Comparison of ENCODE assay signal across 19 cellular contexts in genomic region chr3:133888739-133889340, GRCh38. TPM values are rescaled to one million over a fixed set of nuclear protein-coding genes. Genes with fewer than 3 reads are reported as not detected.
DNase-seq lines count a peak whose midpoint lies in the region; ATAC-seq, FAIRE-seq and TF ChIP-seq lines count a peak whose summit lies in the region.
"Had no signal": no experiment of that assay in that cellular context is flagged by ENCODE, and none has a peak within 500 bp of the region (broad histone marks: within the 10 kb centered on the region; RNA-seq: fewer than 3 reads in every experiment).

No MANE protein-coding gene starts in this region.

- H3K4me1 ChIP-seq in heart right ventricle (peaks cover 0 to 50% (median 15%) of the 10 kb centered on the region in 9 donors), lower lobe of right lung (no peaks in the 10 kb centered on the region)

- no peak for ATAC-seq in heart right ventricle
- ATAC-seq in lower lobe of right lung = no peak
- no peak for ATAC-seq in GM18498 (IDR thresholded peaks at IDR 0.05; ENCODE audit: unreplicated experiment)

- FAIRE-seq in RCC 7860 (lab: Jason Lieb, UNC) = no peak
- FAIRE-seq: D721Med, H54 had no signal

- H3K27ac ChIP-seq in heart right ventricle = no peak overlapping the region
- no peak overlapping the region for H3K27ac ChIP-seq in lower lobe of right lung
- H3K27ac ChIP-seq: C4-2B had no signal

- H3K27me3 ChIP-seq in heart right ventricle = peaks cover 0 to 12% (median 0%) of the 10 kb centered on the region in 7 donors
- peaks cover under 1% of the 10 kb centered on the region for H3K27me3 ChIP-seq in lower lobe of right lung (ENCODE audit: low read depth)

- intact Hi-C loops in cardiac septum (cut with DNase I) = no loop called here
- intact Hi-C loops in heart right ventricle (cut with DNase I) = loop anchor here in 1 of 10 donors (5.0 kb wide), 1 partner anchor 37 kb away; no protein-coding TSS in a partner anchor
- intact Hi-C loops in lower lobe of right lung (cut with DNase I) = no loop called here

- H3K36me3 ChIP-seq in heart right ventricle (no peaks in the 10 kb centered on the region), lower lobe of right lung (no peaks in the 10 kb centered on the region)

- no peak for TF ChIP-seq CTCF in heart right ventricle (IDR thresholded peaks at IDR 0.05)
- TF ChIP-seq CTCF in lower lobe of right lung (IDR thresholded peaks at IDR 0.05) = no peak

- H3K4me3 ChIP-seq in heart right ventricle (no peak overlapping the region), lower lobe of right lung (no peak overlapping the region)

- DNase-seq in cardiac septum (ENCODE audit: low spot score) = peak; percentile 51
- DNase-seq in heart right ventricle = no peak
- DNase-seq in SK-MEL-5 (ENCODE audit: low read depth, low spot score) = peak; percentile 17
- DNase-seq in lower lobe of right lung = peak; percentile 19
- DNase-seq in RCC 7860 (ENCODE audit: low spot score) = no peak
- no peak for DNase-seq in mesenteric fat pad (ENCODE audit: low spot score)
- DNase-seq: CD8-positive, alpha-beta memory T cell; DMS53; HFFc6; Kasumi-1; NCI-H1694; NCI-H2081 treated with DMSO at 0.1 percent for 48 hours; NCI-H748 treated with DMSO at 0.1 percent for 48 hours; NK-92 treated with Interleukin-12 subunit alpha and Interleukin-12 subunit beta, amount 100 ng/mL, for 24 hours; SIG-M5 had no signal

- in situ Hi-C loops in SK-MEL-5 (cut with HindIII; ENCODE audit: low pct_unique_long_range_greater_than_20kb, low sequenced_read_pairs) = no loop called here

- 92 to 93% methylated on average over 9 of the region's 9 CpGs for WGBS in heart right ventricle, 2 donors

- H3K9me3 ChIP-seq in heart right ventricle (no peaks in the 10 kb centered on the region), lower lobe of right lung (no peaks in the 10 kb centered on the region)

RNA-seq across cellular contexts. Expression of gene RAB6B, which starts 6.8 kb away (rescaled TPM):
- total RNA-seq in cardiac septum = 42.4 TPM
- total RNA-seq in heart right ventricle = 10 to 100 TPM; 39.2 to 73.8 (median 47.4) TPM
- polyA plus RNA-seq in heart right ventricle = 10 to 100 TPM in 1 of 2 donors, 1 to 10 TPM in 1; 7.0 to 14.2 TPM
- total RNA-seq in SK-MEL-5 (2014; rRNA removed; shearing (Covaris generic)) = 4.0 and 5.2 TPM in 2 replicates
- polyA plus RNA-seq in SK-MEL-5 (2015; cell fraction: cytosol; rRNA removed) = 34.5 and 39.4 TPM in 2 replicates
- polyA plus RNA-seq in SK-MEL-5 (2015; cell fraction: nucleus; rRNA removed) = 23.4 and 24.2 TPM in 2 replicates
- total RNA-seq in lower lobe of right lung = 5.5 TPM
- 64.8 TPM for total RNA-seq in mesenteric fat pad

Comparison
In these comparisons a context has a peak if more than half of its experiments do, and no peak if none do; other contexts are left out.
1. DNase-seq: peak in cardiac septum (single experiment), SK-MEL-5 (single experiment) and lower lobe of right lung (single experiment); none in heart right ventricle (0 of 2), RCC 7860 (single experiment) and mesenteric fat pad (single experiment).